Comparison of ENCODE assay signal across 14 cellular contexts in the genomic region with DNA sequence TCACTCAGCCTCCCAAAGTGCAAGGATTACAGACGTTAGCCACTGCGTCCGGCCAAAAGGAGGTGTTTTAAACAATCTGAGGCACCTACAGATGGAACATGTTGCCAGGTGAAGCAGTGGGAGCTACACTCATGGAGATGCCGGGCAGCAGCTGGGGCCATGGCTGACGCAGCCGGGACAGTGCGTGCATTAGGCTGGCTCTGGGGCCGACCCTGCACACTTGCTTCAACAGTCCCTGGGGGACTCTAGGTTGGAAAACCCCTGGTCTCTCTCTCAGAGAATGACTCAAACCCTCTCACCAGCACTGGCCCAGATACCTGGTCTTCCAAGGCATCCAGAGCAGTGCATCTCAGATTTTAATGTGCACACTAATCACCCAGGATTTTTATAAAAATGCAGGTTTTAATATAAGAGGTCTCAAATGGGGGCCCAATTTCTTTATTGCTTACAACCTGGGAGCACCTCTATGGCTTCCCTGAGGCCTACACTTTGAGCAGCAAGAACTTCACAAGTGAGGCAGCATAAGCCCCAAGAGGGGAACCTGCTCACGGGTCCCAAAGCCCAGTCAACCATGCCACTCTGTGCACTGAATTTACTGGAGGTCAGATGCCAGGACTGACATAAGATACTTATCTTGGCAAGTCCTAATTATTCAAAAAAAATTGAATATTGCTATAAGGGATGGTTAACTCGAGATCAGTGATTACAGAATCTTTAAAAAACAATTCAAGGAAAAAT.
DNase-seq lines count a peak whose midpoint lies in the region; ATAC-seq and TF ChIP-seq lines count a peak whose summit lies in the region.
"Had no signal": no experiment of that assay in that cellular context is flagged by ENCODE, and none has a peak within 500 bp of the region (broad histone marks: within the 10 kb centered on the region; RNA-seq: fewer than 3 reads in every experiment).

No MANE protein-coding gene starts in this region.

- peaks cover 41% of the 10 kb centered on the region for H3K4me1 Mint-ChIP-seq in activated CD8-positive, alpha-beta T cell treated with anti-CD3 and anti-CD28 coated beads for 36 hours (ENCODE audit: low read depth)
- H3K4me1 Mint-ChIP-seq in activated CD8-positive, alpha-beta T cell treated with anti-CD3 and anti-CD28 coated beads, Interleukin-2, amount 10 ng/mL, durations not matched to agents 7 days and 5 days (ENCODE audit: low read depth), result peaks cover 51% of the 10 kb centered on the region
- H3K4me1 Mint-ChIP-seq in stimulated activated memory B cell treated with anti-CD40 and anti-IgM and Interleukin-4, amounts not matched to agents 10 μg/mL and 1 μg/mL and 100 μg/mL, for 72 hours, result peaks cover 70% of the 10 kb centered on the region

- ATAC-seq in activated CD8-positive, alpha-beta T cell treated with anti-CD3 and anti-CD28 coated beads for 36 hours, result peak; percentile 45
- ATAC-seq in activated CD8-positive, alpha-beta T cell treated with anti-CD3 and anti-CD28 coated beads, Interleukin-2, amount 10 ng/mL, durations not matched to agents 7 days and 5 days, result no peak
- ATAC-seq in GM21619 (IDR thresholded peaks at IDR 0.05; ENCODE audit: unreplicated experiment) (peak; percentile 68), HG03280 (IDR thresholded peaks at IDR 0.05; ENCODE audit: unreplicated experiment) (peak; percentile 62)
- peak; percentile 95 for ATAC-seq in stimulated activated memory B cell treated with anti-CD40 and anti-IgM and Interleukin-4, amounts not matched to agents 10 μg/mL and 1 μg/mL and 100 μg/mL, for 72 hours
- ATAC-seq: A549, SK-N-SH treated with all-trans-retinoic acid at 6 μM for 48 hours had no signal

- peaks cover 42% of the 10 kb centered on the region for H3K36me3 Mint-ChIP-seq in activated CD8-positive, alpha-beta T cell treated with anti-CD3 and anti-CD28 coated beads for 36 hours (ENCODE audit: low read depth)
- peaks cover 63% of the 10 kb centered on the region for H3K36me3 Mint-ChIP-seq in activated CD8-positive, alpha-beta T cell treated with anti-CD3 and anti-CD28 coated beads, Interleukin-2, amount 10 ng/mL, durations not matched to agents 7 days and 5 days (ENCODE audit: low read depth)
- H3K36me3 Mint-ChIP-seq in stimulated activated memory B cell treated with anti-CD40 and anti-IgM and Interleukin-4, amounts not matched to agents 10 μg/mL and 1 μg/mL and 100 μg/mL, for 72 hours, result peaks cover 46% of the 10 kb centered on the region

- no peak overlapping the region for H3K27ac Mint-ChIP-seq in activated CD8-positive, alpha-beta T cell treated with anti-CD3 and anti-CD28 coated beads for 36 hours
- no peak overlapping the region for H3K27ac Mint-ChIP-seq in activated CD8-positive, alpha-beta T cell treated with anti-CD3 and anti-CD28 coated beads, Interleukin-2, amount 10 ng/mL, durations not matched to agents 7 days and 5 days
- H3K27ac Mint-ChIP-seq in stimulated activated memory B cell treated with anti-CD40 and anti-IgM and Interleukin-4, amounts not matched to agents 10 μg/mL and 1 μg/mL and 100 μg/mL, for 72 hours, result peak overlapping the region; percentile 81
- H3K27ac Mint-ChIP-seq: activated CD4-positive, alpha-beta T cell treated with anti-CD3 and anti-CD28 coated beads, Interleukin-2, amount 10 ng/mL, durations not matched to agents 24 days and 14 days had no signal

- H3K9me3 Mint-ChIP-seq in activated CD8-positive, alpha-beta T cell treated with anti-CD3 and anti-CD28 coated beads for 36 hours, result no peaks in the 10 kb centered on the region
- H3K9me3 Mint-ChIP-seq in activated CD8-positive, alpha-beta T cell treated with anti-CD3 and anti-CD28 coated beads, Interleukin-2, amount 10 ng/mL, durations not matched to agents 7 days and 5 days (ENCODE audit: insufficient read depth), result no peaks in the 10 kb centered on the region
- H3K9me3 Mint-ChIP-seq in stimulated activated memory B cell treated with anti-CD40 and anti-IgM and Interleukin-4, amounts not matched to agents 10 μg/mL and 1 μg/mL and 100 μg/mL, for 72 hours, result no peaks in the 10 kb centered on the region
- H3K9me3 Mint-ChIP-seq: activated CD4-positive, alpha-beta T cell treated with anti-CD3 and anti-CD28 coated beads, Interleukin-2, amount 10 ng/mL, durations not matched to agents 24 days and 14 days had no signal

- TF ChIP-seq CTCF in activated CD8-positive, alpha-beta T cell treated with anti-CD3 and anti-CD28 coated beads for 36 hours (IDR thresholded peaks at IDR 0.05), result no peak

- CTCF ChIA-PET in activated CD8-positive, alpha-beta T cell treated with anti-CD3 and anti-CD28 coated beads for 36 hours (lab: Charles Lee), result no interaction called here
- CTCF ChIA-PET in activated CD8-positive, alpha-beta T cell treated with anti-CD3 and anti-CD28 coated beads, Interleukin-2, amount 10 ng/mL, durations not matched to agents 7 days and 5 days (lab: Charles Lee), result no interaction called here

- no peak for DNase-seq in activated CD8-positive, alpha-beta T cell treated with anti-CD3 and anti-CD28 coated beads for 36 hours
- no peak for DNase-seq in activated CD8-positive, alpha-beta T cell treated with anti-CD3 and anti-CD28 coated beads, Interleukin-2, amount 10 ng/mL, durations not matched to agents 7 days and 5 days
- DNase-seq in hepatic stellate cell (ENCODE audit: low spot score) (no peak), UCSD-AML1 (lab: John Stamatoyannopoulos, UW; ENCODE audit: unreplicated experiment) (no peak)
- no peak for DNase-seq in activated CD8-positive, alpha-beta memory T cell treated with anti-CD3 and anti-CD28 coated beads, Interleukin-2, amount 50 U/mL, for 48 hours
- DNase-seq: activated CD4-positive, alpha-beta T cell treated with anti-CD3 and anti-CD28 coated beads, Interleukin-2, amount 10 ng/mL, durations not matched to agents 24 days and 14 days; activated gamma-delta T cell treated with Interleukin-2 at 50 U/mL for 16 hours; heart right ventricle; NCI-H1694 treated with DMSO at 0.1 percent for 48 hours had no signal

- H3K27me3 Mint-ChIP-seq in activated CD8-positive, alpha-beta T cell treated with anti-CD3 and anti-CD28 coated beads for 36 hours, result no peaks in the 10 kb centered on the region
- H3K27me3 Mint-ChIP-seq in activated CD8-positive, alpha-beta T cell treated with anti-CD3 and anti-CD28 coated beads, Interleukin-2, amount 10 ng/mL, durations not matched to agents 7 days and 5 days (ENCODE audit: low read depth), result no peaks in the 10 kb centered on the region
- H3K27me3 Mint-ChIP-seq in stimulated activated memory B cell treated with anti-CD40 and anti-IgM and Interleukin-4, amounts not matched to agents 10 μg/mL and 1 μg/mL and 100 μg/mL, for 72 hours, result no peaks in the 10 kb centered on the region

- intact Hi-C loops in activated CD8-positive, alpha-beta T cell treated with anti-CD3 and anti-CD28 coated beads for 36 hours (cut with micrococcal nuclease), result no loop called here

- POLR2A ChIA-PET in activated CD8-positive, alpha-beta T cell treated with anti-CD3 and anti-CD28 coated beads for 36 hours (lab: Charles Lee), result no interaction called here
- POLR2A ChIA-PET in activated CD8-positive, alpha-beta T cell treated with anti-CD3 and anti-CD28 coated beads, Interleukin-2, amount 10 ng/mL, durations not matched to agents 7 days and 5 days (lab: Charles Lee), result no interaction called here

- H3K4me3 Mint-ChIP-seq in activated CD8-positive, alpha-beta T cell treated with anti-CD3 and anti-CD28 coated beads for 36 hours, result no peak overlapping the region
- no peak overlapping the region for H3K4me3 Mint-ChIP-seq in activated CD8-positive, alpha-beta T cell treated with anti-CD3 and anti-CD28 coated beads, Interleukin-2, amount 10 ng/mL, durations not matched to agents 7 days and 5 days
- peak overlapping the region; percentile 21 for H3K4me3 Mint-ChIP-seq in stimulated activated memory B cell treated with anti-CD40 and anti-IgM and Interleukin-4, amounts not matched to agents 10 μg/mL and 1 μg/mL and 100 μg/mL, for 72 hours
